ENCODE assay signal across 17 cellular contexts in the genomic region with DNA sequence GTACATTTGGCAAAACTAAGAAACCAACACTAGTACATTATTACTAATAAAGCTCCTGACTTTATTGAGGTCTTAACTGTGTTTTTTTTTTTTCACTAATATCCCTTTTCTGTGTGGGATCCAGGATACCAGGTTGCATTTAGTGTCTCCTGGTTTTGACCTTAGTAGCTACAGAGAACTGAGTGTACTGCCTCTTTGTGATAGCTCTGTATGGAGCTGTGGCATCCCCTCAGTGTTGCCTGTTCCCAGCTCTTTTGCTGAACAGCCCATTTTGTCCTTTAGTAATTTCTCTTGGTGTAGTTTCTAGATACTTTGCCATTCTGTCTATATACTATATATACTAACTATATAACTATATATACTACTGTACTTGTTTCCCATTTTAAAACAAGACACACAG. TPM values are rescaled to one million over a fixed set of nuclear protein-coding genes. Genes with fewer than 3 reads are reported as not detected.
DNase-seq lines count a peak whose midpoint lies in the region; ATAC-seq and TF ChIP-seq lines count a peak whose summit lies in the region.
"Had no signal": no experiment of that assay in that cellular context is flagged by ENCODE, and none has a peak within 500 bp of the region (broad histone marks: within the 10 kb centered on the region; RNA-seq: fewer than 3 reads in every experiment).

No MANE protein-coding gene starts in this region.

- TF ChIP-seq CTCF in GM13976 (IDR thresholded peaks at IDR 0.05; ENCODE audit: borderline replicate concordance, control extremely low read depth, extremely low read depth, insufficient read depth, missing control alignments) = no peak

- H3K36me3 Mint-ChIP-seq in activated T-cell treated with anti-CD3 and anti-CD28 coated beads, Interleukin-2, amount 50 U/mL, for 72 hours (ENCODE audit: insufficient read depth in 2 of 2) = peaks cover 6 to 13% of the 10 kb centered on the region in 2 donors
- peaks cover 35% of the 10 kb centered on the region for H3K36me3 Mint-ChIP-seq in stimulated activated naive CD8-positive, alpha-beta T cell treated with anti-CD3 and anti-CD28 coated beads, Interleukin-15, Interleukin-2, amounts not matched to agents 100 ng/mL and 50 ng/mL, for 24 hours (ENCODE audit: low read depth)
- H3K36me3 Mint-ChIP-seq in central memory CD8-positive, alpha-beta T cell (ENCODE audit: insufficient read depth) = peaks cover 24% of the 10 kb centered on the region
- H3K36me3 Mint-ChIP-seq in T-helper 17 cell (ENCODE audit: low read depth) = no peaks in the 10 kb centered on the region

- peaks cover 84% of the 10 kb centered on the region for H3K4me1 Mint-ChIP-seq in activated T-cell treated with anti-CD3 and anti-CD28 coated beads, Interleukin-2, amount 50 U/mL, for 72 hours (ENCODE audit: low read depth)
- H3K4me1 Mint-ChIP-seq in stimulated activated naive CD8-positive, alpha-beta T cell treated with anti-CD3 and anti-CD28 coated beads, Interleukin-15, Interleukin-2, amounts not matched to agents 100 ng/mL and 50 ng/mL, for 24 hours (ENCODE audit: low read depth) = peaks cover 83% of the 10 kb centered on the region
- H3K4me1 Mint-ChIP-seq in central memory CD8-positive, alpha-beta T cell = peaks cover 54% of the 10 kb centered on the region
- H3K4me1 Mint-ChIP-seq in T-helper 17 cell = peaks cover 40% of the 10 kb centered on the region

- in situ Hi-C loops in GM13976 (cut with MboI; ENCODE audit: low sequenced_read_pairs, unreplicated experiment) = no loop called here

- no peaks in the 10 kb centered on the region for H3K27me3 Mint-ChIP-seq in activated T-cell treated with anti-CD3 and anti-CD28 coated beads, Interleukin-2, amount 50 U/mL, for 72 hours (ENCODE audit: low read depth)
- no peaks in the 10 kb centered on the region for H3K27me3 Mint-ChIP-seq in stimulated activated naive CD8-positive, alpha-beta T cell treated with anti-CD3 and anti-CD28 coated beads, Interleukin-15, Interleukin-2, amounts not matched to agents 100 ng/mL and 50 ng/mL, for 24 hours
- no peaks in the 10 kb centered on the region for H3K27me3 Mint-ChIP-seq in central memory CD8-positive, alpha-beta T cell
- H3K27me3 Mint-ChIP-seq in T-helper 17 cell = no peaks in the 10 kb centered on the region

- ATAC-seq in activated T-cell treated with anti-CD3 and anti-CD28 coated beads, Interleukin-2, amount 50 U/mL, for 72 hours (replicated peaks in 1 of 2) = no peak
- no peak for ATAC-seq in stimulated activated naive CD8-positive, alpha-beta T cell treated with anti-CD3 and anti-CD28 coated beads, Interleukin-15, Interleukin-2, amounts not matched to agents 100 U/mL and 50 U/mL, for 24 hours
- ATAC-seq in central memory CD8-positive, alpha-beta T cell (replicated peaks; ENCODE audit: extremely low read depth, poor library complexity, severe bottlenecking) = no peak
- no peak for ATAC-seq in T-helper 17 cell
- ATAC-seq: HepG2 had no signal

- H3K9me3 Mint-ChIP-seq in activated T-cell treated with anti-CD3 and anti-CD28 coated beads, Interleukin-2, amount 50 U/mL, for 72 hours = no peaks in the 10 kb centered on the region
- H3K9me3 Mint-ChIP-seq in stimulated activated naive CD8-positive, alpha-beta T cell treated with anti-CD3 and anti-CD28 coated beads, Interleukin-15, Interleukin-2, amounts not matched to agents 100 ng/mL and 50 ng/mL, for 24 hours = no peaks in the 10 kb centered on the region
- no peaks in the 10 kb centered on the region for H3K9me3 Mint-ChIP-seq in central memory CD8-positive, alpha-beta T cell
- H3K9me3 Mint-ChIP-seq: HFFc6 had no signal

- peak overlapping the region; percentile 63 for H3K27ac Mint-ChIP-seq in activated T-cell treated with anti-CD3 and anti-CD28 coated beads, Interleukin-2, amount 50 U/mL, for 72 hours
- peak overlapping the region; percentile 91 for H3K27ac Mint-ChIP-seq in stimulated activated naive CD8-positive, alpha-beta T cell treated with anti-CD3 and anti-CD28 coated beads, Interleukin-15, Interleukin-2, amounts not matched to agents 100 ng/mL and 50 ng/mL, for 24 hours
- H3K27ac Mint-ChIP-seq in central memory CD8-positive, alpha-beta T cell (ENCODE audit: low read depth) = peak overlapping the region; percentile 61
- no peak overlapping the region for H3K27ac Mint-ChIP-seq in T-helper 17 cell
- H3K27ac Mint-ChIP-seq: HFFc6 had no signal

- DNase-seq in activated T-cell treated with anti-CD3 and anti-CD28 coated beads, Interleukin-2, amount 50 U/mL, for 72 hours = no peak
- DNase-seq in activated T-cell treated with anti-CD3 and anti-CD28 coated beads, Interleukin-2, amount 50 U/mL, for 1 hour = no peak
- DNase-seq in stimulated activated naive CD8-positive, alpha-beta T cell treated with anti-CD3 and anti-CD28 coated beads, Interleukin-15, Interleukin-2, amounts not matched to agents 100 U/mL and 50 U/mL, for 24 hours = no peak
- DNase-seq in central memory CD8-positive, alpha-beta T cell (ENCODE audit: low spot score in 2 of 2) = no peak
- DNase-seq in GM13976 (ENCODE audit: low spot score) (no peak), T-helper 17 cell (no peak)
- DNase-seq: Calu3, DMS53, HFFc6, Karpas-422, MG63, NCI-H1092 treated with DMSO at 0.1 percent for 48 hours, NCI-H2227 treated with DMSO at 0.1 percent for 48 hours, NCI-H524, PC-9 had no signal

- H3K9me3 ChIP-seq in T-helper 17 cell (ENCODE audit: control insufficient read depth, low read length, poor library complexity, severe bottlenecking) = no peaks in the 10 kb centered on the region
- H3K9me3 ChIP-seq: MG63 had no signal

- H3K4me3 Mint-ChIP-seq in activated T-cell treated with anti-CD3 and anti-CD28 coated beads, Interleukin-2, amount 50 U/mL, for 72 hours = no peak overlapping the region
- no peak overlapping the region for H3K4me3 Mint-ChIP-seq in stimulated activated naive CD8-positive, alpha-beta T cell treated with anti-CD3 and anti-CD28 coated beads, Interleukin-15, Interleukin-2, amounts not matched to agents 100 ng/mL and 50 ng/mL, for 24 hours
- H3K4me3 Mint-ChIP-seq in central memory CD8-positive, alpha-beta T cell = no peak overlapping the region
- H3K4me3 Mint-ChIP-seq in T-helper 17 cell = no peak overlapping the region
- H3K4me3 Mint-ChIP-seq: HFFc6 had no signal

RNA-seq across cellular contexts. Expression of gene KCMF1, which starts 31.6 kb away (rescaled TPM):
- total RNA-seq in activated T-cell treated with anti-CD3 and anti-CD28 coated beads, Interleukin-2, amount 50 U/mL, for 72 hours = 100 to 1,000 TPM; 115 to 139 TPM
- total RNA-seq in T-helper 17 cell = 10 to 100 TPM; 63.6 to 80.6 TPM
